Comparison of ENCODE assay signal across 1 cellular context in the genomic region with DNA sequence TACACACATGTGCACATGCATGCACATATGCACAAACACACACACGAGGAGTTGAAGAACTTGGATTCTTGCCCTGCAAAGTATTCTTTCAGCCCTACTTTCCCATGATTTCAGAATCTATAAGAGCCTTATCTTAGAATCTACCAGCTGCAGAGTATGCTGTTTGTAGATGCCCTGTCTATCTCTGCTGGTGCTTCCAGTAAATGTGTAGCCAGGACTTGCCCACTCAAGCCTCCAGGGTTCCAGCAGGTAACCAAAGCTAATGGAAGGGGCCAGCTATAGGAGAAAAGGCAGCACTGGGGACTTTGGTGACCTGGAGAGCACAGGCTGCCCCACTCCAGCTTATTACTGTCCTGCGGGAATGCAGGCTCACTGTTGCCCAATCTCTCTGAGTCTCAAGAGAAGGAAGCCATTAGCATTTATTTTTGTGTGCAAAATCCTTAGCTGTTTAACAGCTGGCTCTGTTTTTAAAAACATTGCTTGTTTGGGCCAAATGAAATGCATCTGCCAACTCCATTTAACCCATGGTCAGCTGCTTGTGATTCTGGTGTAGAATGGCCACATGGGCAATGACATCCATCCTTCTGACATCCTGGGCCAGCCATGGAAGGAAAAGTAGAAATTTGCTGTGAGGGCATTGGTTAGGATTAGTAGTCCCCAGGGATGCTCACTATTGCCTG.
TF ChIP-seq lines count a peak whose summit lies in the region.

No MANE protein-coding gene starts in this region.

TF ChIP-seq in SK-N-SH treated with all-trans-retinoic acid at 6 μM for 48 hours, 23 proteins besides CTCF, POLR2A, EP300 and RAD21 (continued from another document):
- TF ChIP-seq ZNF8 (CRISPR knock-in tag; IDR thresholded peaks at IDR 0.05) (no peak), TSHZ2 (CRISPR knock-in tag; IDR thresholded peaks at IDR 0.05) (no peak), ESRRG (CRISPR knock-in tag; IDR thresholded peaks at IDR 0.05) (no peak), GLIS3 (CRISPR knock-in tag; IDR thresholded peaks at IDR 0.05) (no peak), TOX (CRISPR knock-in tag; IDR thresholded peaks at IDR 0.05; ENCODE audit: borderline replicate concordance) (no peak), ISL1 (CRISPR knock-in tag; IDR thresholded peaks at IDR 0.05) (no peak), TCF4 (CRISPR knock-in tag; IDR thresholded peaks at IDR 0.05; ENCODE audit: borderline replicate concordance) (no peak), SNAI2 (CRISPR knock-in tag; IDR thresholded peaks at IDR 0.05) (no peak), CSDC2 (CRISPR knock-in tag; IDR thresholded peaks at IDR 0.05) (no peak), ZNF70 (CRISPR knock-in tag; IDR thresholded peaks at IDR 0.05) (no peak)
- TF ChIP-seq, protein P1, sequence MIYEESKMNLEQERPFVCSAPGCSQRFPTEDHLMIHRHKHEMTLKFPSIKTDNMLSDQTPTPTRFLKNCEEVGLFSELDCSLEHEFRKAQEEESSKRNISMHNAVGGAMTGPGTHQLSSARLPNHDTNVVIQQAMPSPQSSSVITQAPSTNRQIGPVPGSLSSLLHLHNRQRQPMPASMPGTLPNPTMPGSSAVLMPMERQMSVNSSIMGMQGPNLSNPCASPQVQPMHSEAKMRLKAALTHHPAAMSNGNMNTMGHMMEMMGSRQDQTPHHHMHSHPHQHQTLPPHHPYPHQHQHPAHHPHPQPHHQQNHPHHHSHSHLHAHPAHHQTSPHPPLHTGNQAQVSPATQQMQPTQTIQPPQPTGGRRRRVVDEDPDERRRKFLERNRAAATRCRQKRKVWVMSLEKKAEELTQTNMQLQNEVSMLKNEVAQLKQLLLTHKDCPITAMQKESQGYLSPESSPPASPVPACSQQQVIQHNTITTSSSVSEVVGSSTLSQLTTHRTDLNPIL (CRISPR knock-in tag; IDR thresholded peaks at IDR 0.05; ENCODE audit: low read depth) = no peak
TF ChIP-seq in SK-N-SH treated with all-trans-retinoic acid at 6 μM for 48 hours: peak in this region for 0.
